20 cellular contexts compared by ENCODE assay signal in the genomic region with DNA sequence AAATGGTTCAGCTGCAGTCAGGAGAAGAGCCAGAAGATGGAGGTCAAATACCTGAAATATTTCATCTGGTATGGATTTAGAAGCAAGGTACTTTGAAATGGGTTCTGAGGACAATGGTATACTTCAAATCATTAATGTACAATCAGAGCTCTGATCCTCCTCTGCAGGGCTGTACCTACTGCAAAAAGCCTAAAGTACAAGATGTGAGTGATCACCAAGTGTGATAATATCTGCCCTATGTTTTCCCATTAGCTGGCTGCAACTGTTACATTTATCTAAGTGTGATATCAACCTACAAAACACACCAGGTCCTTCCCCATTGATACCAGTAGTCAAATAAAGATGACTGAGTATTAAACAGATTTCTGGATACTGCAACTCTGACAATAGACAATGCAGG. TPM values are rescaled to one million over a fixed set of nuclear protein-coding genes. Genes with fewer than 3 reads are reported as not detected.
"Had no signal": no experiment of that assay in that cellular context is flagged by ENCODE, and none has a peak within 500 bp of the region (broad histone marks: within the 10 kb centered on the region; RNA-seq: fewer than 3 reads in every experiment).

No MANE protein-coding gene starts in this region.

- H3K36me3 ChIP-seq: SJSA1 had no signal

- H3K4me1 ChIP-seq: SJSA1 had no signal

- DNase-seq: IMR-90, Kasumi-1, KG1, MM.1S, NCI-H1092 treated with DMSO at 0.1 percent for 48 hours, NCI-H1436, NCI-H1694 treated with DMSO at 0.1 percent for 48 hours, NCI-H2029, NCI-H2081 treated with DMSO at 0.1 percent for 48 hours, NCI-H2227 treated with DMSO at 0.1 percent for 48 hours, NCI-H524 treated with DMSO at 0.1 percent for 48 hours, NCI-H69, NCI-H774, PC-3, SHP77 treated with DMSO at 0.1 percent for 48 hours, T-helper 2 cell had no signal

- H3K27ac ChIP-seq: RWPE1, SJSA1 had no signal

- H3K4me3 ChIP-seq: SJSA1 had no signal

- FAIRE-seq: HepG2 had no signal

- H3K9me3 ChIP-seq: SJSA1 had no signal

- H3K27me3 ChIP-seq: SJSA1 had no signal

RNA-seq across cellular contexts. Expression of gene HDX, which starts 25.1 kb away (rescaled TPM):
- total RNA-seq: OCI-LY7 had no signal
